ENCODE assay signal across 23 cellular contexts in the genomic region with DNA sequence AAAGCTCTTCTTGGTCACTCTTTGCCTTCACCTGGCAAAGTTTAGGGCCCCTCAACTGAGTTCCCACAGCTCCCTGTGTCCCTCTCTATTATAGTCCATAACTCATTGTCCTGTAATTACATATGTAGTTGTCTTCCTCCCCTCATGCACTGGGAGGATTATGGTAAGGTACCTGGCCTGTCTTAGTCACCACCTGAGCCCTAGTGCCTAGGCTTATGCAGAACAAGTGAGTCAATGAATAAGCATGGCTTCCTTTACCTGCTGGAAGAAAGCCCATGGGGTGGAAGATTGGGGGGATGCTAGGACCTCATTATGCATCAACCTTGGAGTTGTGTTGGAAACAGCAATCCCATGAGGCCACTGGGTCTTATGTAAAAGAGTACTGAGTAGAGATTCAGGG.
A peak's percentile ranks its signal among the peaks of the same experiment; 100 is the strongest.
DNase-seq lines count a peak whose midpoint lies in the region; ATAC-seq, FAIRE-seq and TF ChIP-seq lines count a peak whose summit lies in the region.
"Had no signal": no experiment of that assay in that cellular context is flagged by ENCODE, and none has a peak within 500 bp of the region (broad histone marks: within the 10 kb centered on the region; RNA-seq: fewer than 3 reads in every experiment).

No MANE protein-coding gene starts in this region.

- DNase-seq in A549 (ENCODE audit: low read depth in 1 of 2, low spot score in 1 of 2) (no peak), bronchial epithelial cell (ENCODE audit: low read depth) (peak; percentile 50), foreskin keratinocyte (peak in 1 of 2 donors; percentile 49), mesenchymal stem cell (no peak), SIG-M5 (lab: John Stamatoyannopoulos, UW) (no peak)
- DNase-seq: ACHN; AML-193; BE2C; CD4-positive, alpha-beta T cell; CD8-positive, alpha-beta memory T cell; DMS 273 treated with DMSO at 0.1 percent for 48 hours; DMS79; EL; GDM1; GOT3 had no signal

- H3K27me3 ChIP-seq in bronchial epithelial cell (ENCODE audit: control insufficient read depth, insufficient read depth, low read length) (no peaks in the 10 kb centered on the region), foreskin keratinocyte (no peaks in the 10 kb centered on the region), mesenchymal stem cell (ENCODE audit: control insufficient read depth in 1 of 2, insufficient read depth in 1 of 2, low read length in 2 of 2) (no peaks in the 10 kb centered on the region)
- H3K27me3 ChIP-seq: BE2C; BLaER1 treated with 17β-estradiol and CSF1 and Interleukin-3, amounts not matched to agents 10 nM and 100 nM had no signal

- H2BK120ac ChIP-seq in mesenchymal stem cell (ENCODE audit: low read depth, low read length): no peak overlapping the region

- no peak overlapping the region for H3K4ac ChIP-seq in mesenchymal stem cell (ENCODE audit: low read depth in 1 of 2, low read length in 2 of 2)

- H4K91ac ChIP-seq in mesenchymal stem cell (ENCODE audit: low read length): no peak overlapping the region

- CTCF ChIA-PET in A549 (lab: Yijun Ruan, JAX): interaction anchor here (1.3 to 1.8 kb wide), 2 partner anchors 12 to 72 kb away, joined by 4 to 6 read pairs; no protein-coding TSS in a partner anchor

- TF ChIP-seq POLR2A in A549 (IDR thresholded peaks at IDR 0.05; ENCODE audit: low read length): no peak

- H2BK15ac ChIP-seq in mesenchymal stem cell (ENCODE audit: low read depth, poor library complexity, severe bottlenecking): no peak overlapping the region

- peak overlapping the region; percentile 58 for H3K4me2 ChIP-seq in A549
- H3K4me2 ChIP-seq in mesenchymal stem cell (ENCODE audit: low read length, poor library complexity, severe bottlenecking): no peak overlapping the region
- H3K4me2 ChIP-seq: BLaER1 treated with 17β-estradiol and CSF1 and Interleukin-3, amounts not matched to agents 10 nM and 100 nM had no signal

- H3K18ac ChIP-seq in mesenchymal stem cell (ENCODE audit: low read depth in 1 of 2, low read length in 2 of 2): no peak overlapping the region

- no peak overlapping the region for H3K23ac ChIP-seq in mesenchymal stem cell (ENCODE audit: low read length in 2 of 2)

- H3K27ac ChIP-seq in A549 (peak overlapping the region; percentile 74 to 85), foreskin keratinocyte (no peak overlapping the region), mesenchymal stem cell (ENCODE audit: low read length, poor library complexity, severe bottlenecking) (no peak overlapping the region)
- H3K27ac ChIP-seq: 22Rv1; BLaER1 treated with 17β-estradiol and CSF1 and Interleukin-3, amounts not matched to agents 10 nM and 100 nM had no signal

- ATAC-seq in A549 (peak; percentile 11 to 14; a peak in 2 of 6 replicates), foreskin keratinocyte (peak; percentile 47), HG03025 (IDR thresholded peaks at IDR 0.05; ENCODE audit: low FRiP score, unreplicated experiment) (no peak), GM19035 (IDR thresholded peaks at IDR 0.05; ENCODE audit: unreplicated experiment) (no peak)

- H2AFZ ChIP-seq in mesenchymal stem cell (ENCODE audit: low read depth, low read length): no peak overlapping the region

- no peak overlapping the region for H4K8ac ChIP-seq in mesenchymal stem cell (ENCODE audit: low read length)

- TF ChIP-seq RAD21 in A549 (conservative IDR thresholded peaks at IDR 0.05 in 1 of 2, IDR thresholded peaks at IDR 0.05 in 1 of 2): no peak

- no peak overlapping the region for H2BK5ac ChIP-seq in mesenchymal stem cell (ENCODE audit: low read depth, low read length, poor library complexity, severe bottlenecking)

- TF ChIP-seq CTCF in A549 (IDR thresholded peaks at IDR 0.05) (no peak), bronchial epithelial cell (IDR thresholded peaks at IDR 0.05; ENCODE audit: insufficient read depth, low read length, severe bottlenecking) (no peak), foreskin keratinocyte (conservative IDR thresholded peaks at IDR 0.05) (no peak)

- H3K4me1 ChIP-seq in A549: peaks cover 58% of the 10 kb centered on the region
- H3K4me1 ChIP-seq in foreskin keratinocyte: peaks cover 5% of the 10 kb centered on the region
- H3K4me1 ChIP-seq in mesenchymal stem cell (ENCODE audit: control insufficient read depth, insufficient read depth, low read depth, low read length): peaks cover 16% of the 10 kb centered on the region
- H3K4me1 ChIP-seq: BE2C, HAP-1 had no signal

- no peak overlapping the region for H2BK12ac ChIP-seq in mesenchymal stem cell (ENCODE audit: low read length in 2 of 2)

- H3K9me3 ChIP-seq in A549 (no peaks in the 10 kb centered on the region), mesenchymal stem cell (ENCODE audit: control insufficient read depth, low read length) (no peaks in the 10 kb centered on the region)
- H3K9me3 ChIP-seq: BE2C; BLaER1 treated with 17β-estradiol and CSF1 and Interleukin-3, amounts not matched to agents 10 nM and 100 nM; HAP-1 had no signal

- H3K36me3 ChIP-seq in bronchial epithelial cell (ENCODE audit: control insufficient read depth, insufficient read depth, low read length) (no peaks in the 10 kb centered on the region), mesenchymal stem cell (ENCODE audit: control insufficient read depth in 1 of 2, insufficient read depth in 2 of 2, low read depth in 1 of 2, low read length in 2 of 2) (no peaks in the 10 kb centered on the region)
- H3K36me3 ChIP-seq: BE2C; BLaER1 treated with 17β-estradiol and CSF1 and Interleukin-3, amounts not matched to agents 10 nM and 100 nM; HAP-1 had no signal

- no peak for TF ChIP-seq EP300 in A549 (IDR thresholded peaks at IDR 0.05)

- POLR2A ChIA-PET in A549 (lab: Yijun Ruan, JAX): no interaction called here

- peak overlapping the region; percentile 54 for H2AK5ac ChIP-seq in mesenchymal stem cell (ENCODE audit: low read length, severe bottlenecking)

- no peak overlapping the region for H3K4me3 ChIP-seq in A549
- no peak overlapping the region for H3K4me3 ChIP-seq in bronchial epithelial cell (ENCODE audit: low read depth, low read length)
- no peak overlapping the region for H3K4me3 ChIP-seq in mesenchymal stem cell (ENCODE audit: insufficient read depth in 1 of 2, low read depth in 1 of 2, low read length in 2 of 2)
- H3K4me3 ChIP-seq: BLaER1 treated with 17β-estradiol and CSF1 and Interleukin-3, amounts not matched to agents 10 nM and 100 nM; GM12878; HAP-1 had no signal

- H3K9ac ChIP-seq in mesenchymal stem cell (ENCODE audit: low read length): no peak overlapping the region
- H3K9ac ChIP-seq: BLaER1 treated with 17β-estradiol and CSF1 and Interleukin-3, amounts not matched to agents 10 nM and 100 nM had no signal

- H3K14ac ChIP-seq in mesenchymal stem cell (ENCODE audit: low read length in 2 of 2): no peak overlapping the region

- no peaks in the 10 kb centered on the region for H3K79me1 ChIP-seq in mesenchymal stem cell (replicated peaks; ENCODE audit: low read length, poor library complexity, severe bottlenecking)

- FAIRE-seq in A549 (lab: Jason Lieb, UNC) (no peak), bronchial epithelial cell (lab: Jason Lieb, UNC) (no peak)
- FAIRE-seq: A204.1, D721Med, GM12878 had no signal

TF ChIP-seq in A549, 52 proteins besides CTCF, POLR2A, EP300 and RAD21:
- no peak for TF ChIP-seq MYC (IDR thresholded peaks at IDR 0.05; ENCODE audit: borderline replicate concordance, low read length)
- no peak for TF ChIP-seq RARB (CRISPR knock-in tag; IDR thresholded peaks at IDR 0.05)
- no peak for TF ChIP-seq HDAC2 (IDR thresholded peaks at IDR 0.05)
- no peak for TF ChIP-seq ZNF302 (CRISPR knock-in tag; IDR thresholded peaks at IDR 0.05)
- no peak for TF ChIP-seq ZC3H11A (IDR thresholded peaks at IDR 0.05)
- no peak for TF ChIP-seq E2F6 (IDR thresholded peaks at IDR 0.05; ENCODE audit: borderline replicate concordance, low read depth)
- TF ChIP-seq NR3C1 (IDR thresholded peaks at IDR 0.05): no peak
- TF ChIP-seq, protein P1, sequence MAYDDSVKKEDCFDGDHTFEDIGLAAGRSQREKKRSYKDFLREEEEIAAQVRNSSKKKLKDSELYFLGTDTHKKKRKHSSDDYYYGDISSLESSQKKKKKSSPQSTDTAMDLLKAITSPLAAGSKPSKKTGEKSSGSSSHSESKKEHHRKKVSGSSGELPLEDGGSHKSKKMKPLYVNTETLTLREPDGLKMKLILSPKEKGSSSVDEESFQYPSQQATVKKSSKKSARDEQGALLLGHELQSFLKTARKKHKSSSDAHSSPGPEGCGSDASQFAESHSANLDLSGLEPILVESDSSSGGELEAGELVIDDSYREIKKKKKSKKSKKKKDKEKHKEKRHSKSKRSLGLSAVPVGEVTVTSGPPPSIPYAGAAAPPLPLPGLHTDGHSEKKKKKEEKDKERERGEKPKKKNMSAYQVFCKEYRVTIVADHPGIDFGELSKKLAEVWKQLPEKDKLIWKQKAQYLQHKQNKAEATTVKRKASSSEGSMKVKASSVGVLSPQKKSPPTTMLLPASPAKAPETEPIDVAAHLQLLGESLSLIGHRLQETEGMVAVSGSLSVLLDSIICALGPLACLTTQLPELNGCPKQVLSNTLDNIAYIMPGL (CRISPR knock-in tag; IDR thresholded peaks at IDR 0.05; ENCODE audit: borderline replicate concordance): no peak
- no peak for TF ChIP-seq HEYL (CRISPR knock-in tag; IDR thresholded peaks at IDR 0.05)
- no peak for TF ChIP-seq ESRRA (IDR thresholded peaks at IDR 0.05; ENCODE audit: borderline replicate concordance, low read length)
- no peak for TF ChIP-seq TP53 (CRISPR knock-in tag; IDR thresholded peaks at IDR 0.05)
- no peak for TF ChIP-seq PBX3 (IDR thresholded peaks at IDR 0.05)

Comparison
In these comparisons a context has a peak if more than half of its experiments do, and no peak if none do; other contexts are left out.
1. ATAC-seq: peak in A549 (2 of 2) and foreskin keratinocyte (single experiment); none in HG03025 (single experiment) and GM19035 (single experiment).
2. H3K27ac ChIP-seq: peak in A549 (2 of 2); none in foreskin keratinocyte (single experiment) and mesenchymal stem cell (single experiment).